In the genomic region with DNA sequence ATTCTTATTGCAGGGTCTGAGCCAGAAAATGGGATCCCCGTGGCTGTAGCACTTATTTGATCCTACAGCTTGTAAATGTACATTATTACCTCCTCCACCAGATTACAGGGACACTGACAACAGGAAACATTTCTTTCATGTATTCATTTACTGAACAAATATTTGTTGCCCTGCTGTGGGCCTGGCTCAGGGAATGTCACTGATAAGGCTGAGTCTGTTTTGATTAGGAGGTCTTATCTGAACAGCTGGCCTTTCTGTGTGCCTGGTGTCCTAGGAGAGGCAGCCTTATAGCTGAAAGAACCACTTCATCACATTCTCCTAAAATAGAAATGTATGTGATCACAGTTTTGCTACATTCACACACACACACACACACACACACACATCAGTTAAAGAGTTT, we compare ENCODE assay signal across 1 cellular context.
TF ChIP-seq lines count a peak whose summit lies in the region.

No MANE protein-coding gene starts in this region.

TF ChIP-seq in HepG2, 621 proteins besides CTCF, POLR2A, EP300 and RAD21 (continued from another document and continues in another):
- TF ChIP-seq, protein P1, sequence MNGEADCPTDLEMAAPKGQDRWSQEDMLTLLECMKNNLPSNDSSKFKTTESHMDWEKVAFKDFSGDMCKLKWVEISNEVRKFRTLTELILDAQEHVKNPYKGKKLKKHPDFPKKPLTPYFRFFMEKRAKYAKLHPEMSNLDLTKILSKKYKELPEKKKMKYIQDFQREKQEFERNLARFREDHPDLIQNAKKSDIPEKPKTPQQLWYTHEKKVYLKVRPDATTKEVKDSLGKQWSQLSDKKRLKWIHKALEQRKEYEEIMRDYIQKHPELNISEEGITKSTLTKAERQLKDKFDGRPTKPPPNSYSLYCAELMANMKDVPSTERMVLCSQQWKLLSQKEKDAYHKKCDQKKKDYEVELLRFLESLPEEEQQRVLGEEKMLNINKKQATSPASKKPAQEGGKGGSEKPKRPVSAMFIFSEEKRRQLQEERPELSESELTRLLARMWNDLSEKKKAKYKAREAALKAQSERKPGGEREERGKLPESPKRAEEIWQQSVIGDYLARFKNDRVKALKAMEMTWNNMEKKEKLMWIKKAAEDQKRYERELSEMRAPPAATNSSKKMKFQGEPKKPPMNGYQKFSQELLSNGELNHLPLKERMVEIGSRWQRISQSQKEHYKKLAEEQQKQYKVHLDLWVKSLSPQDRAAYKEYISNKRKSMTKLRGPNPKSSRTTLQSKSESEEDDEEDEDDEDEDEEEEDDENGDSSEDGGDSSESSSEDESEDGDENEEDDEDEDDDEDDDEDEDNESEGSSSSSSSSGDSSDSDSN (CRISPR knock-in tag; IDR thresholded peaks at IDR 0.05), result no peak
- TF ChIP-seq MED13 (CRISPR knock-in tag; IDR thresholded peaks at IDR 0.05), result no peak
- no peak for TF ChIP-seq POLR2AphosphoS2 (IDR thresholded peaks at IDR 0.05; ENCODE audit: low read depth, low read length)
- TF ChIP-seq, protein P2, sequence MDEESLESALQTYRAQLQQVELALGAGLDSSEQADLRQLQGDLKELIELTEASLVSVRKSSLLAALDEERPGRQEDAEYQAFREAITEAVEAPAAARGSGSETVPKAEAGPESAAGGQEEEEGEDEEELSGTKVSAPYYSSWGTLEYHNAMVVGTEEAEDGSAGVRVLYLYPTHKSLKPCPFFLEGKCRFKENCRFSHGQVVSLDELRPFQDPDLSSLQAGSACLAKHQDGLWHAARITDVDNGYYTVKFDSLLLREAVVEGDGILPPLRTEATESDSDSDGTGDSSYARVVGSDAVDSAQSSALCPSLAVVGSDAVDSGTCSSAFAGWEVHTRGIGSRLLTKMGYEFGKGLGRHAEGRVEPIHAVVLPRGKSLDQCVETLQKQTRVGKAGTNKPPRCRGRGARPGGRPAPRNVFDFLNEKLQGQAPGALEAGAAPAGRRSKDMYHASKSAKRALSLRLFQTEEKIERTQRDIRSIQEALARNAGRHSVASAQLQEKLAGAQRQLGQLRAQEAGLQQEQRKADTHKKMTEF (CRISPR knock-in tag; IDR thresholded peaks at IDR 0.05), result peak; percentile 27; the same call in 1 of the 2 replicates
- TF ChIP-seq, protein P3, sequence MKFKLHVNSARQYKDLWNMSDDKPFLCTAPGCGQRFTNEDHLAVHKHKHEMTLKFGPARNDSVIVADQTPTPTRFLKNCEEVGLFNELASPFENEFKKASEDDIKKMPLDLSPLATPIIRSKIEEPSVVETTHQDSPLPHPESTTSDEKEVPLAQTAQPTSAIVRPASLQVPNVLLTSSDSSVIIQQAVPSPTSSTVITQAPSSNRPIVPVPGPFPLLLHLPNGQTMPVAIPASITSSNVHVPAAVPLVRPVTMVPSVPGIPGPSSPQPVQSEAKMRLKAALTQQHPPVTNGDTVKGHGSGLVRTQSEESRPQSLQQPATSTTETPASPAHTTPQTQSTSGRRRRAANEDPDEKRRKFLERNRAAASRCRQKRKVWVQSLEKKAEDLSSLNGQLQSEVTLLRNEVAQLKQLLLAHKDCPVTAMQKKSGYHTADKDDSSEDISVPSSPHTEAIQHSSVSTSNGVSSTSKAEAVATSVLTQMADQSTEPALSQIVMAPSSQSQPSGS (CRISPR knock-in tag; IDR thresholded peaks at IDR 0.05), result no peak
- TF ChIP-seq ZKSCAN1 (IDR thresholded peaks at IDR 0.05; ENCODE audit: low read length), result no peak
- TF ChIP-seq, protein P4, sequence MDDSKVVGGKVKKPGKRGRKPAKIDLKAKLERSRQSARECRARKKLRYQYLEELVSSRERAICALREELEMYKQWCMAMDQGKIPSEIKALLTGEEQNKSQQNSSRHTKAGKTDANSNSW (CRISPR knock-in tag; IDR thresholded peaks at IDR 0.05; ENCODE audit: borderline replicate concordance), result no peak
- TF ChIP-seq RBFOX2 (IDR thresholded peaks at IDR 0.05; ENCODE audit: low read depth, low read length), result no peak
- TF ChIP-seq, protein P5, sequence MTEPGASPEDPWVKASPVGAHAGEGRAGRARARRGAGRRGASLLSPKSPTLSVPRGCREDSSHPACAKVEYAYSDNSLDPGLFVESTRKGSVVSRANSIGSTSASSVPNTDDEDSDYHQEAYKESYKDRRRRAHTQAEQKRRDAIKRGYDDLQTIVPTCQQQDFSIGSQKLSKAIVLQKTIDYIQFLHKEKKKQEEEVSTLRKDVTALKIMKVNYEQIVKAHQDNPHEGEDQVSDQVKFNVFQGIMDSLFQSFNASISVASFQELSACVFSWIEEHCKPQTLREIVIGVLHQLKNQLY (CRISPR knock-in tag; IDR thresholded peaks at IDR 0.05), result peak; percentile 55; the same call in 1 of the 2 replicates
- no peak for TF ChIP-seq HNRNPH1 (optimal IDR thresholded peaks at IDR 0.05; ENCODE audit: low read depth, low read length)
- TF ChIP-seq EED (CRISPR knock-in tag; IDR thresholded peaks at IDR 0.05), result no peak
- TF ChIP-seq ZSCAN29 (CRISPR knock-in tag; conservative IDR thresholded peaks at IDR 0.05), result 0 out of 2 replicates have a peak, but pooled peaks have one; percentile 41
- no peak for TF ChIP-seq HIVEP1 (CRISPR knock-in tag; IDR thresholded peaks at IDR 0.05)
- TF ChIP-seq ZNF629 (CRISPR knock-in tag; conservative IDR thresholded peaks at IDR 0.05), result no peak
- TF ChIP-seq, protein P6, sequence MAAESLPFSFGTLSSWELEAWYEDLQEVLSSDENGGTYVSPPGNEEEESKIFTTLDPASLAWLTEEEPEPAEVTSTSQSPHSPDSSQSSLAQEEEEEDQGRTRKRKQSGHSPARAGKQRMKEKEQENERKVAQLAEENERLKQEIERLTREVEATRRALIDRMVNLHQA (CRISPR knock-in tag; IDR thresholded peaks at IDR 0.05), result no peak
- TF ChIP-seq, protein P7, sequence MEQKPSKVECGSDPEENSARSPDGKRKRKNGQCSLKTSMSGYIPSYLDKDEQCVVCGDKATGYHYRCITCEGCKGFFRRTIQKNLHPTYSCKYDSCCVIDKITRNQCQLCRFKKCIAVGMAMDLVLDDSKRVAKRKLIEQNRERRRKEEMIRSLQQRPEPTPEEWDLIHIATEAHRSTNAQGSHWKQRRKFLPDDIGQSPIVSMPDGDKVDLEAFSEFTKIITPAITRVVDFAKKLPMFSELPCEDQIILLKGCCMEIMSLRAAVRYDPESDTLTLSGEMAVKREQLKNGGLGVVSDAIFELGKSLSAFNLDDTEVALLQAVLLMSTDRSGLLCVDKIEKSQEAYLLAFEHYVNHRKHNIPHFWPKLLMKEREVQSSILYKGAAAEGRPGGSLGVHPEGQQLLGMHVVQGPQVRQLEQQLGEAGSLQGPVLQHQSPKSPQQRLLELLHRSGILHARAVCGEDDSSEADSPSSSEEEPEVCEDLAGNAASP (CRISPR knock-in tag; IDR thresholded peaks at IDR 0.05; ENCODE audit: borderline replicate concordance), result 0 out of 2 replicates have a peak, but pooled peaks have one; percentile 41
- TF ChIP-seq MAZ (IDR thresholded peaks at IDR 0.05; ENCODE audit: borderline replicate concordance, low read depth, low read length), result no peak
- TF ChIP-seq MAZ (CRISPR knock-in tag; IDR thresholded peaks at IDR 0.05; ENCODE audit: low read depth), result no peak
- no peak for TF ChIP-seq ZNF747 (CRISPR knock-in tag; IDR thresholded peaks at IDR 0.05; ENCODE audit: borderline replicate concordance)
- TF ChIP-seq TP53 (CRISPR knock-in tag; conservative IDR thresholded peaks at IDR 0.05), result no peak
- TF ChIP-seq, protein P8, sequence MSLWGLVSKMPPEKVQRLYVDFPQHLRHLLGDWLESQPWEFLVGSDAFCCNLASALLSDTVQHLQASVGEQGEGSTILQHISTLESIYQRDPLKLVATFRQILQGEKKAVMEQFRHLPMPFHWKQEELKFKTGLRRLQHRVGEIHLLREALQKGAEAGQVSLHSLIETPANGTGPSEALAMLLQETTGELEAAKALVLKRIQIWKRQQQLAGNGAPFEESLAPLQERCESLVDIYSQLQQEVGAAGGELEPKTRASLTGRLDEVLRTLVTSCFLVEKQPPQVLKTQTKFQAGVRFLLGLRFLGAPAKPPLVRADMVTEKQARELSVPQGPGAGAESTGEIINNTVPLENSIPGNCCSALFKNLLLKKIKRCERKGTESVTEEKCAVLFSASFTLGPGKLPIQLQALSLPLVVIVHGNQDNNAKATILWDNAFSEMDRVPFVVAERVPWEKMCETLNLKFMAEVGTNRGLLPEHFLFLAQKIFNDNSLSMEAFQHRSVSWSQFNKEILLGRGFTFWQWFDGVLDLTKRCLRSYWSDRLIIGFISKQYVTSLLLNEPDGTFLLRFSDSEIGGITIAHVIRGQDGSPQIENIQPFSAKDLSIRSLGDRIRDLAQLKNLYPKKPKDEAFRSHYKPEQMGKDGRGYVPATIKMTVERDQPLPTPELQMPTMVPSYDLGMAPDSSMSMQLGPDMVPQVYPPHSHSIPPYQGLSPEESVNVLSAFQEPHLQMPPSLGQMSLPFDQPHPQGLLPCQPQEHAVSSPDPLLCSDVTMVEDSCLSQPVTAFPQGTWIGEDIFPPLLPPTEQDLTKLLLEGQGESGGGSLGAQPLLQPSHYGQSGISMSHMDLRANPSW (CRISPR knock-in tag; IDR thresholded peaks at IDR 0.05; ENCODE audit: borderline replicate concordance), result no peak
- TF ChIP-seq, protein P9, sequence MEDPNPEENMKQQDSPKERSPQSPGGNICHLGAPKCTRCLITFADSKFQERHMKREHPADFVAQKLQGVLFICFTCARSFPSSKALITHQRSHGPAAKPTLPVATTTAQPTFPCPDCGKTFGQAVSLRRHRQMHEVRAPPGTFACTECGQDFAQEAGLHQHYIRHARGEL (CRISPR knock-in tag; IDR thresholded peaks at IDR 0.05), result no peak
- TF ChIP-seq RXRA (CRISPR knock-in tag; IDR thresholded peaks at IDR 0.05), result no peak; the same call in 1 of the 2 replicates
- peak; percentile 80 for TF ChIP-seq MIXL1 (CRISPR knock-in tag; IDR thresholded peaks at IDR 0.05)
- TF ChIP-seq, protein P10, sequence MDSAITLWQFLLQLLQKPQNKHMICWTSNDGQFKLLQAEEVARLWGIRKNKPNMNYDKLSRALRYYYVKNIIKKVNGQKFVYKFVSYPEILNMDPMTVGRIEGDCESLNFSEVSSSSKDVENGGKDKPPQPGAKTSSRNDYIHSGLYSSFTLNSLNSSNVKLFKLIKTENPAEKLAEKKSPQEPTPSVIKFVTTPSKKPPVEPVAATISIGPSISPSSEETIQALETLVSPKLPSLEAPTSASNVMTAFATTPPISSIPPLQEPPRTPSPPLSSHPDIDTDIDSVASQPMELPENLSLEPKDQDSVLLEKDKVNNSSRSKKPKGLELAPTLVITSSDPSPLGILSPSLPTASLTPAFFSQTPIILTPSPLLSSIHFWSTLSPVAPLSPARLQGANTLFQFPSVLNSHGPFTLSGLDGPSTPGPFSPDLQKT (CRISPR knock-in tag; IDR thresholded peaks at IDR 0.05; ENCODE audit: borderline replicate concordance), result no peak
- 0 out of 2 replicates have a peak, but pooled peaks have one; percentile 47 for TF ChIP-seq CBFB (CRISPR knock-in tag; IDR thresholded peaks at IDR 0.05)
- no peak for TF ChIP-seq KDM4B (CRISPR knock-in tag; IDR thresholded peaks at IDR 0.05)
- no peak for TF ChIP-seq MATR3 (CRISPR knock-in tag; IDR thresholded peaks at IDR 0.05)
- no peak for TF ChIP-seq GABPA (IDR thresholded peaks at IDR 0.05; ENCODE audit: low read depth, low read length)
- no peak for TF ChIP-seq GABPA (CRISPR knock-in tag; IDR thresholded peaks at IDR 0.05; ENCODE audit: low read depth)
- TF ChIP-seq GTF3A (CRISPR knock-in tag; conservative IDR thresholded peaks at IDR 0.05), result no peak
- no peak for TF ChIP-seq ZIK1 (CRISPR knock-in tag; IDR thresholded peaks at IDR 0.05; ENCODE audit: borderline replicate concordance, low read depth)
- TF ChIP-seq ZNF776 (CRISPR knock-in tag; IDR thresholded peaks at IDR 0.05), result no peak
- peak; percentile 82 for TF ChIP-seq SP5 (CRISPR knock-in tag; IDR thresholded peaks at IDR 0.05; ENCODE audit: borderline replicate concordance, low read depth)
- no peak for TF ChIP-seq IRX3 (CRISPR knock-in tag; IDR thresholded peaks at IDR 0.05; ENCODE audit: borderline replicate concordance, low read depth)
- no peak for TF ChIP-seq HOXA5 (CRISPR knock-in tag; IDR thresholded peaks at IDR 0.05)
- TF ChIP-seq ZSCAN31 (CRISPR knock-in tag; IDR thresholded peaks at IDR 0.05; ENCODE audit: low read depth), result no peak
- TF ChIP-seq, protein P11, sequence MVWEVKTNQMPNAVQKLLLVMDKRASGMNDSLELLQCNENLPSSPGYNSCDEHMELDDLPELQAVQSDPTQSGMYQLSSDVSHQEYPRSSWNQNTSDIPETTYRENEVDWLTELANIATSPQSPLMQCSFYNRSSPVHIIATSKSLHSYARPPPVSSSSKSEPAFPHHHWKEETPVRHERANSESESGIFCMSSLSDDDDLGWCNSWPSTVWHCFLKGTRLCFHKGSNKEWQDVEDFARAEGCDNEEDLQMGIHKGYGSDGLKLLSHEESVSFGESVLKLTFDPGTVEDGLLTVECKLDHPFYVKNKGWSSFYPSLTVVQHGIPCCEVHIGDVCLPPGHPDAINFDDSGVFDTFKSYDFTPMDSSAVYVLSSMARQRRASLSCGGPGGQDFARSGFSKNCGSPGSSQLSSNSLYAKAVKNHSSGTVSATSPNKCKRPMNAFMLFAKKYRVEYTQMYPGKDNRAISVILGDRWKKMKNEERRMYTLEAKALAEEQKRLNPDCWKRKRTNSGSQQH (CRISPR knock-in tag; IDR thresholded peaks at IDR 0.05; ENCODE audit: low read depth), result no peak
- no peak for TF ChIP-seq ZNF367 (CRISPR knock-in tag; IDR thresholded peaks at IDR 0.05; ENCODE audit: borderline replicate concordance)
- no peak for TF ChIP-seq NR3C1 (CRISPR knock-in tag; IDR thresholded peaks at IDR 0.05)
- no peak for TF ChIP-seq ZNF678 (CRISPR knock-in tag; IDR thresholded peaks at IDR 0.05)
- TF ChIP-seq NR2F1 (CRISPR knock-in tag; IDR thresholded peaks at IDR 0.05), result no peak
- TF ChIP-seq, protein P12, sequence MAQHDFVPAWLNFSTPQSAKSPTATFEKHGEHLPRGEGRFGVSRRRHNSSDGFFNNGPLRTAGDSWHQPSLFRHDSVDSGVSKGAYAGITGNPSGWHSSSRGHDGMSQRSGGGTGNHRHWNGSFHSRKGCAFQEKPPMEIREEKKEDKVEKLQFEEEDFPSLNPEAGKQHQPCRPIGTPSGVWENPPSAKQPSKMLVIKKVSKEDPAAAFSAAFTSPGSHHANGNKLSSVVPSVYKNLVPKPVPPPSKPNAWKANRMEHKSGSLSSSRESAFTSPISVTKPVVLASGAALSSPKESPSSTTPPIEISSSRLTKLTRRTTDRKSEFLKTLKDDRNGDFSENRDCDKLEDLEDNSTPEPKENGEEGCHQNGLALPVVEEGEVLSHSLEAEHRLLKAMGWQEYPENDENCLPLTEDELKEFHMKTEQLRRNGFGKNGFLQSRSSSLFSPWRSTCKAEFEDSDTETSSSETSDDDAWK (CRISPR knock-in tag; IDR thresholded peaks at IDR 0.05), result no peak
- 0 out of 2 replicates have a peak, but pooled peaks have one; percentile 21 for TF ChIP-seq TGIF2 (CRISPR knock-in tag; IDR thresholded peaks at IDR 0.05)
- no peak for TF ChIP-seq CREB1 (IDR thresholded peaks at IDR 0.05)
- no peak for TF ChIP-seq CREB1 (CRISPR knock-in tag; IDR thresholded peaks at IDR 0.05)
- TF ChIP-seq, protein P13, sequence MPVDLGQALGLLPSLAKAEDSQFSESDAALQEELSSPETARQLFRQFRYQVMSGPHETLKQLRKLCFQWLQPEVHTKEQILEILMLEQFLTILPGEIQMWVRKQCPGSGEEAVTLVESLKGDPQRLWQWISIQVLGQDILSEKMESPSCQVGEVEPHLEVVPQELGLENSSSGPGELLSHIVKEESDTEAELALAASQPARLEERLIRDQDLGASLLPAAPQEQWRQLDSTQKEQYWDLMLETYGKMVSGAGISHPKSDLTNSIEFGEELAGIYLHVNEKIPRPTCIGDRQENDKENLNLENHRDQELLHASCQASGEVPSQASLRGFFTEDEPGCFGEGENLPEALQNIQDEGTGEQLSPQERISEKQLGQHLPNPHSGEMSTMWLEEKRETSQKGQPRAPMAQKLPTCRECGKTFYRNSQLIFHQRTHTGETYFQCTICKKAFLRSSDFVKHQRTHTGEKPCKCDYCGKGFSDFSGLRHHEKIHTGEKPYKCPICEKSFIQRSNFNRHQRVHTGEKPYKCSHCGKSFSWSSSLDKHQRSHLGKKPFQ (CRISPR knock-in tag; IDR thresholded peaks at IDR 0.05; ENCODE audit: insufficient replicate concordance), result no peak
